Comparison of ENCODE assay signal across 11 cellular contexts in genomic region chr17:72432143-72432604, GRCh38.
A peak's percentile ranks its signal among the peaks of the same experiment; 100 is the strongest.
DNase-seq lines count a peak whose midpoint lies in the region; ATAC-seq and TF ChIP-seq lines count a peak whose summit lies in the region.
"Had no signal": no experiment of that assay in that cellular context is flagged by ENCODE, and none has a peak within 500 bp of the region (broad histone marks: within the 10 kb centered on the region; RNA-seq: fewer than 3 reads in every experiment).

No MANE protein-coding gene starts in this region.

- POLR2A ChIA-PET in Panc1 (lab: Charles Lee), result no interaction called here

- H3K36me3 ChIP-seq in BE2C (no peaks in the 10 kb centered on the region), Panc1 (ENCODE audit: control insufficient read depth, insufficient read depth, low read length) (peaks cover 2% of the 10 kb centered on the region; the same call in 1 of the 2 replicates), mucosa of descending colon (ENCODE audit: low read depth) (no peaks in the 10 kb centered on the region)

- H3K4me1 ChIP-seq in BE2C, result peaks cover 15% of the 10 kb centered on the region
- peaks cover 98% of the 10 kb centered on the region for H3K4me1 ChIP-seq in Panc1 (ENCODE audit: control insufficient read depth, insufficient read depth, low read length)
- H3K4me1 ChIP-seq in mucosa of descending colon (ENCODE audit: low read depth), result peaks cover 51% of the 10 kb centered on the region

- peak overlapping the region; percentile 78 for H3K27ac ChIP-seq in Panc1 (ENCODE audit: low read length)

- H3K27me3 ChIP-seq in BE2C, result no peaks in the 10 kb centered on the region
- H3K27me3 ChIP-seq in Panc1 (ENCODE audit: control insufficient read depth, insufficient read depth, low read length), result no peaks in the 10 kb centered on the region

- CTCF ChIA-PET in Panc1 (lab: Charles Lee), result no interaction called here

- ATAC-seq in Panc1, result peak; percentile 46
- ATAC-seq in mucosa of descending colon, result peak; percentile 57
- ATAC-seq in GM18867 (IDR thresholded peaks at IDR 0.05; ENCODE audit: unreplicated experiment), result no peak

- peak; percentile 78 for DNase-seq in BE2C
- DNase-seq in NCI-H1105 (lab: John Stamatoyannopoulos, UW), result peak; percentile 40
- no peak for DNase-seq in Panc1 (ENCODE audit: low read depth, low spot score)
- DNase-seq in mucosa of descending colon, result peak; percentile 66 to 74 (median 67)
- DNase-seq in GM13977 (ENCODE audit: low spot score), result no peak
- DNase-seq in DMS114 treated with DMSO at 0.1 percent for 48 hours (lab: John Stamatoyannopoulos, UW; ENCODE audit: unreplicated experiment), result no peak
- no peak for DNase-seq in SW480 (ENCODE audit: low spot score)
- DNase-seq: activated naive CD8-positive, alpha-beta T cell treated with anti-CD3 and anti-CD28 coated beads for 36 hours; erythroblast; NCI-H2107 had no signal

- in situ Hi-C loops in Panc1 (cut with HindIII; ENCODE audit: low pct_unique_long_range_greater_than_20kb, low sequenced_read_pairs) (no loop called here), GM13977 (cut with MboI; ENCODE audit: low pct_unique_long_range_greater_than_20kb, low sequenced_read_pairs, unreplicated experiment) (no loop called here)

- no TSS peak for BruUV-seq in Panc1 (replicated peaks; lab: Mats Ljungman, UMichigan)

- intact Hi-C loops in Panc1 (cut with micrococcal nuclease; ENCODE audit: unreplicated experiment), result no loop called here
- intact Hi-C loops in mucosa of descending colon (cut with DNase I, micrococcal nuclease), result no loop called here

- H3K4me3 ChIP-seq in BE2C (ENCODE audit: low read depth, low read length), result no peak overlapping the region
- H3K4me3 ChIP-seq in Panc1 (ENCODE audit: low read depth in 2 of 2, low read length in 2 of 2), result peak overlapping the region in 1 of 2 experiments; percentile 0; a peak in 2 of 4 replicates
- no peak overlapping the region for H3K4me3 ChIP-seq in mucosa of descending colon

- TF ChIP-seq CTCF in BE2C (IDR thresholded peaks at IDR 0.05; ENCODE audit: low read depth, low read length) (no peak), Panc1 (IDR thresholded peaks at IDR 0.05) (no peak), mucosa of descending colon (IDR thresholded peaks at IDR 0.05) (no peak), GM13977 (IDR thresholded peaks at IDR 0.05; ENCODE audit: extremely low read depth, insufficient read depth, missing control alignments) (no peak)

- H3K9me3 ChIP-seq in BE2C (no peaks in the 10 kb centered on the region), Panc1 (ENCODE audit: control insufficient read depth, insufficient read depth, low read depth, low read length) (no peaks in the 10 kb centered on the region), mucosa of descending colon (no peaks in the 10 kb centered on the region)

Comparison
In these comparisons a context has a peak if more than half of its experiments do, and no peak if none do; other contexts are left out.
1. DNase-seq: peak in BE2C (single experiment), NCI-H1105 (single experiment) and mucosa of descending colon (3 of 3); none in Panc1 (single experiment), GM13977 (single experiment), DMS114 treated with DMSO at 0.1 percent for 48 hours (single experiment) and SW480 (single experiment).